Comparison of ENCODE assay signal across 1 cellular context in the genomic region with DNA sequence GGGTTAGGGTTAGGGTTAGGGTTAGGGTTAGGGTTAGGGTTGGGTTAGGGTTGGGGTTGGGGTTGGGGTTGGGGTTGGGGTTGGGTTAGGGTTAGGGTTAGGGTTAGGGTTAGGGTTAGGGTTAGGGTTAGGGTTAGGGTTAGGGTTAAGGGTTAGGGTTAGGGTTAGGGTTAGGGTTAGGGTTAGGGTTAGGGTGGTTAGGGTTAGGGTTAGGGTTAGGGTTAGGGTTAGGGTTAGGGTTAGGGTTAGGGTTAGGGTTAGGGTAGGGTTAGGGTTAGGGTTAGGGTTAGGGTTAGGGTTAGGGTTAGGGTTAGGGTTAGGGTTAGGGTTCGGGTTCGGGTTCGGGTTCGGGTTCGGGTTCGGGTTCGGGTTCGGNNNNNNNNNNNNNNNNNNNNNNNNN.
TF ChIP-seq lines count a peak whose summit lies in the region.

No MANE protein-coding gene starts in this region.

TF ChIP-seq in GM12878, 131 proteins besides CTCF, POLR2A, EP300 and RAD21:
- TF ChIP-seq NBN (IDR thresholded peaks at IDR 0.05) = peak; percentile 64; the same call in 1 of the 2 replicates
TF ChIP-seq in GM12878: peak in this region for 1; not testable (repeated sequence) for 130.
